In genomic region chr5:147170603-147171002, GRCh38 we compare ENCODE assay signal across 1 cellular context.
A peak's percentile ranks its signal among the peaks of the same experiment; 100 is the strongest.
TF ChIP-seq lines count a peak whose summit lies in the region.

No MANE protein-coding gene starts in this region.

TF ChIP-seq in HepG2, 621 proteins besides CTCF, POLR2A, EP300 and RAD21 (continued from another document and continues in another):
- TF ChIP-seq ZNF609 (CRISPR knock-in tag; IDR thresholded peaks at IDR 0.05; ENCODE audit: borderline replicate concordance) (peak; percentile 72; the same call in 1 of the 2 replicates), ZFP36L1 (CRISPR knock-in tag; IDR thresholded peaks at IDR 0.05) (peak; percentile 54; the same call in 1 of the 2 replicates), ZNF788 (CRISPR knock-in tag; IDR thresholded peaks at IDR 0.05; ENCODE audit: borderline replicate concordance) (0 out of 2 replicates have a peak, but pooled peaks have one; percentile 37), ZNF280D (CRISPR knock-in tag; IDR thresholded peaks at IDR 0.05) (0 out of 2 replicates have a peak, but pooled peaks have one; percentile 49), ZNF331 (CRISPR knock-in tag; IDR thresholded peaks at IDR 0.05) (peak; percentile 64), TBL1XR1 (IDR thresholded peaks at IDR 0.05; ENCODE audit: borderline replicate concordance, low read length, partially characterized antibody) (peak; percentile 72), ZNF792 (CRISPR knock-in tag; IDR thresholded peaks at IDR 0.05) (peak; percentile 70; the same call in 1 of the 2 replicates), NFIC (IDR thresholded peaks at IDR 0.05; ENCODE audit: low read length) (peak; percentile 70; the same call in 1 of the 2 replicates), GABPA (IDR thresholded peaks at IDR 0.05; ENCODE audit: low read depth, low read length) (no peak), GABPA (CRISPR knock-in tag; IDR thresholded peaks at IDR 0.05; ENCODE audit: low read depth) (peak; percentile 23; the same call in 1 of the 2 replicates), GATA4 (IDR thresholded peaks at IDR 0.05; ENCODE audit: borderline replicate concordance, low read depth) (peak; percentile 80; the same call in 1 of the 2 replicates), ZNF317 (CRISPR knock-in tag; IDR thresholded peaks at IDR 0.05) (no peak), SMAD3 (CRISPR knock-in tag; IDR thresholded peaks at IDR 0.05) (0 out of 2 replicates have a peak, but pooled peaks have one; percentile 61), HNF1A (IDR thresholded peaks at IDR 0.05; ENCODE audit: low read depth) (peak; percentile 37; the same call in 1 of the 2 replicates), HNF1A (CRISPR knock-in tag; IDR thresholded peaks at IDR 0.05; ENCODE audit: borderline replicate concordance) (no peak), ATF2 (CRISPR knock-in tag; IDR thresholded peaks at IDR 0.05) (peak; percentile 80), ZBTB7B (CRISPR knock-in tag; IDR thresholded peaks at IDR 0.05) (peak; percentile 60; the same call in 1 of the 2 replicates), CREM (IDR thresholded peaks at IDR 0.05) (peak; percentile 73), CREM (CRISPR knock-in tag; IDR thresholded peaks at IDR 0.05) (no peak), KDM5A (IDR thresholded peaks at IDR 0.05; ENCODE audit: borderline replicate concordance, low read length) (no peak)
- TF ChIP-seq, protein P1, sequence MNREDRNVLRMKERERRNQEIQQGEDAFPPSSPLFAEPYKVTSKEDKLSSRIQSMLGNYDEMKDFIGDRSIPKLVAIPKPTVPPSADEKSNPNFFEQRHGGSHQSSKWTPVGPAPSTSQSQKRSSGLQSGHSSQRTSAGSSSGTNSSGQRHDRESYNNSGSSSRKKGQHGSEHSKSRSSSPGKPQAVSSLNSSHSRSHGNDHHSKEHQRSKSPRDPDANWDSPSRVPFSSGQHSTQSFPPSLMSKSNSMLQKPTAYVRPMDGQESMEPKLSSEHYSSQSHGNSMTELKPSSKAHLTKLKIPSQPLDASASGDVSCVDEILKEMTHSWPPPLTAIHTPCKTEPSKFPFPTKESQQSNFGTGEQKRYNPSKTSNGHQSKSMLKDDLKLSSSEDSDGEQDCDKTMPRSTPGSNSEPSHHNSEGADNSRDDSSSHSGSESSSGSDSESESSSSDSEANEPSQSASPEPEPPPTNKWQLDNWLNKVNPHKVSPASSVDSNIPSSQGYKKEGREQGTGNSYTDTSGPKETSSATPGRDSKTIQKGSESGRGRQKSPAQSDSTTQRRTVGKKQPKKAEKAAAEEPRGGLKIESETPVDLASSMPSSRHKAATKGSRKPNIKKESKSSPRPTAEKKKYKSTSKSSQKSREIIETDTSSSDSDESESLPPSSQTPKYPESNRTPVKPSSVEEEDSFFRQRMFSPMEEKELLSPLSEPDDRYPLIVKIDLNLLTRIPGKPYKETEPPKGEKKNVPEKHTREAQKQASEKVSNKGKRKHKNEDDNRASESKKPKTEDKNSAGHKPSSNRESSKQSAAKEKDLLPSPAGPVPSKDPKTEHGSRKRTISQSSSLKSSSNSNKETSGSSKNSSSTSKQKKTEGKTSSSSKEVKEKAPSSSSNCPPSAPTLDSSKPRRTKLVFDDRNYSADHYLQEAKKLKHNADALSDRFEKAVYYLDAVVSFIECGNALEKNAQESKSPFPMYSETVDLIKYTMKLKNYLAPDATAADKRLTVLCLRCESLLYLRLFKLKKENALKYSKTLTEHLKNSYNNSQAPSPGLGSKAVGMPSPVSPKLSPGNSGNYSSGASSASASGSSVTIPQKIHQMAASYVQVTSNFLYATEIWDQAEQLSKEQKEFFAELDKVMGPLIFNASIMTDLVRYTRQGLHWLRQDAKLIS (CRISPR knock-in tag; IDR thresholded peaks at IDR 0.05) = no peak
- TF ChIP-seq, protein P2, sequence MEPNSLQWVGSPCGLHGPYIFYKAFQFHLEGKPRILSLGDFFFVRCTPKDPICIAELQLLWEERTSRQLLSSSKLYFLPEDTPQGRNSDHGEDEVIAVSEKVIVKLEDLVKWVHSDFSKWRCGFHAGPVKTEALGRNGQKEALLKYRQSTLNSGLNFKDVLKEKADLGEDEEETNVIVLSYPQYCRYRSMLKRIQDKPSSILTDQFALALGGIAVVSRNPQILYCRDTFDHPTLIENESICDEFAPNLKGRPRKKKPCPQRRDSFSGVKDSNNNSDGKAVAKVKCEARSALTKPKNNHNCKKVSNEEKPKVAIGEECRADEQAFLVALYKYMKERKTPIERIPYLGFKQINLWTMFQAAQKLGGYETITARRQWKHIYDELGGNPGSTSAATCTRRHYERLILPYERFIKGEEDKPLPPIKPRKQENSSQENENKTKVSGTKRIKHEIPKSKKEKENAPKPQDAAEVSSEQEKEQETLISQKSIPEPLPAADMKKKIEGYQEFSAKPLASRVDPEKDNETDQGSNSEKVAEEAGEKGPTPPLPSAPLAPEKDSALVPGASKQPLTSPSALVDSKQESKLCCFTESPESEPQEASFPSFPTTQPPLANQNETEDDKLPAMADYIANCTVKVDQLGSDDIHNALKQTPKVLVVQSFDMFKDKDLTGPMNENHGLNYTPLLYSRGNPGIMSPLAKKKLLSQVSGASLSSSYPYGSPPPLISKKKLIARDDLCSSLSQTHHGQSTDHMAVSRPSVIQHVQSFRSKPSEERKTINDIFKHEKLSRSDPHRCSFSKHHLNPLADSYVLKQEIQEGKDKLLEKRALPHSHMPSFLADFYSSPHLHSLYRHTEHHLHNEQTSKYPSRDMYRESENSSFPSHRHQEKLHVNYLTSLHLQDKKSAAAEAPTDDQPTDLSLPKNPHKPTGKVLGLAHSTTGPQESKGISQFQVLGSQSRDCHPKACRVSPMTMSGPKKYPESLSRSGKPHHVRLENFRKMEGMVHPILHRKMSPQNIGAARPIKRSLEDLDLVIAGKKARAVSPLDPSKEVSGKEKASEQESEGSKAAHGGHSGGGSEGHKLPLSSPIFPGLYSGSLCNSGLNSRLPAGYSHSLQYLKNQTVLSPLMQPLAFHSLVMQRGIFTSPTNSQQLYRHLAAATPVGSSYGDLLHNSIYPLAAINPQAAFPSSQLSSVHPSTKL (CRISPR knock-in tag; IDR thresholded peaks at IDR 0.05) = peak; percentile 97
